In genomic region chrX:12791253-12792228, GRCh38 we compare ENCODE assay signal across 1 cellular context.
TF ChIP-seq lines count a peak whose summit lies in the region.

Gene PRPS2 (plus strand): TSS chrX:12791412. CDS start chrX:12791498, 86 bp downstream.

TF ChIP-seq in HepG2, 621 proteins besides CTCF, POLR2A, EP300 and RAD21 (continued from another document and continues in another):
- TF ChIP-seq FOXP4 (CRISPR knock-in tag; IDR thresholded peaks at IDR 0.05) (no peak), ZNF275 (CRISPR knock-in tag; IDR thresholded peaks at IDR 0.05; ENCODE audit: borderline replicate concordance) (peak; percentile 55; the same call in 1 of the 2 replicates), HOXA7 (CRISPR knock-in tag; IDR thresholded peaks at IDR 0.05) (no peak), ZMYM4 (CRISPR knock-in tag; IDR thresholded peaks at IDR 0.05) (peak; percentile 33; the same call in 1 of the 2 replicates), ZSCAN29 (CRISPR knock-in tag; conservative IDR thresholded peaks at IDR 0.05) (no peak), MXD1 (CRISPR knock-in tag; IDR thresholded peaks at IDR 0.05) (no peak), BCL6 (CRISPR knock-in tag; IDR thresholded peaks at IDR 0.05) (no peak), CSRNP1 (CRISPR knock-in tag; IDR thresholded peaks at IDR 0.05) (no peak), ZSCAN22 (CRISPR knock-in tag; IDR thresholded peaks at IDR 0.05) (no peak), ZNF644 (CRISPR knock-in tag; IDR thresholded peaks at IDR 0.05; ENCODE audit: low read depth) (no peak), HBP1 (CRISPR knock-in tag; IDR thresholded peaks at IDR 0.05; ENCODE audit: low read depth) (no peak), POLR2AphosphoS5 (IDR thresholded peaks at IDR 0.05; ENCODE audit: low read depth, low read length) (peak; percentile 59), PHF8 (CRISPR knock-in tag; IDR thresholded peaks at IDR 0.05) (peak; percentile 70), NFKBIZ (CRISPR knock-in tag; IDR thresholded peaks at IDR 0.05) (no peak), MAFG (CRISPR knock-in tag; IDR thresholded peaks at IDR 0.05) (no peak), ATF7-NPFF (CRISPR knock-in tag; IDR thresholded peaks at IDR 0.05; ENCODE audit: low read depth) (0 out of 2 replicates have a peak, but pooled peaks have one; percentile 41), KDM5B (CRISPR knock-in tag; IDR thresholded peaks at IDR 0.05; ENCODE audit: borderline replicate concordance) (0 out of 2 replicates have a peak, but pooled peaks have one; percentile 31), SAFB2 (CRISPR knock-in tag; IDR thresholded peaks at IDR 0.05; ENCODE audit: borderline replicate concordance, low read depth) (no peak), ZNF3 (CRISPR knock-in tag; IDR thresholded peaks at IDR 0.05) (no peak), TMF1 (CRISPR knock-in tag; IDR thresholded peaks at IDR 0.05; ENCODE audit: low read depth) (no peak), HNRNPLL (IDR thresholded peaks at IDR 0.05; ENCODE audit: low read depth, low read length, poor library complexity, severe bottlenecking) (peak; percentile 46), ZNF263 (CRISPR knock-in tag; IDR thresholded peaks at IDR 0.05) (peak; percentile 74), ARNT2 (CRISPR knock-in tag; IDR thresholded peaks at IDR 0.05; ENCODE audit: low read depth) (peak; percentile 34; the same call in 1 of the 2 replicates), NR3C1 (CRISPR knock-in tag; IDR thresholded peaks at IDR 0.05) (no peak), TCF7 (IDR thresholded peaks at IDR 0.05; ENCODE audit: low read depth) (no peak), ZNF512 (CRISPR knock-in tag; IDR thresholded peaks at IDR 0.05) (no peak), DNMT1 (CRISPR knock-in tag; IDR thresholded peaks at IDR 0.05) (no peak), POLR2G (IDR thresholded peaks at IDR 0.05; ENCODE audit: low read depth, low read length) (peak; percentile 59), NFKB2 (CRISPR knock-in tag; IDR thresholded peaks at IDR 0.05; ENCODE audit: borderline replicate concordance) (0 out of 2 replicates have a peak, but pooled peaks have one; percentile 34), TEAD3 (CRISPR knock-in tag; optimal IDR thresholded peaks at IDR 0.05; ENCODE audit: borderline replicate concordance) (no peak), ZC3H4 (CRISPR knock-in tag; IDR thresholded peaks at IDR 0.05; ENCODE audit: borderline replicate concordance) (no peak), ZBTB20 (CRISPR knock-in tag; IDR thresholded peaks at IDR 0.05; ENCODE audit: borderline replicate concordance, low read depth) (no peak), PRDM15 (CRISPR knock-in tag; IDR thresholded peaks at IDR 0.05) (no peak), EZH2 (conservative IDR thresholded peaks at IDR 0.05; ENCODE audit: low read depth, low read length) (no peak), JDP2 (CRISPR knock-in tag; IDR thresholded peaks at IDR 0.05; ENCODE audit: borderline replicate concordance) (no peak), ZNF501 (CRISPR knock-in tag; IDR thresholded peaks at IDR 0.05) (no peak), NFIB (CRISPR knock-in tag; IDR thresholded peaks at IDR 0.05; ENCODE audit: borderline replicate concordance) (no peak), YEATS4 (CRISPR knock-in tag; IDR thresholded peaks at IDR 0.05; ENCODE audit: borderline replicate concordance) (peak; percentile 59; the same call in 1 of the 2 replicates), MTF1 (CRISPR knock-in tag; IDR thresholded peaks at IDR 0.05) (no peak), ZNF800 (CRISPR knock-in tag; IDR thresholded peaks at IDR 0.05) (peak; percentile 61)
- TF ChIP-seq, protein P1, sequence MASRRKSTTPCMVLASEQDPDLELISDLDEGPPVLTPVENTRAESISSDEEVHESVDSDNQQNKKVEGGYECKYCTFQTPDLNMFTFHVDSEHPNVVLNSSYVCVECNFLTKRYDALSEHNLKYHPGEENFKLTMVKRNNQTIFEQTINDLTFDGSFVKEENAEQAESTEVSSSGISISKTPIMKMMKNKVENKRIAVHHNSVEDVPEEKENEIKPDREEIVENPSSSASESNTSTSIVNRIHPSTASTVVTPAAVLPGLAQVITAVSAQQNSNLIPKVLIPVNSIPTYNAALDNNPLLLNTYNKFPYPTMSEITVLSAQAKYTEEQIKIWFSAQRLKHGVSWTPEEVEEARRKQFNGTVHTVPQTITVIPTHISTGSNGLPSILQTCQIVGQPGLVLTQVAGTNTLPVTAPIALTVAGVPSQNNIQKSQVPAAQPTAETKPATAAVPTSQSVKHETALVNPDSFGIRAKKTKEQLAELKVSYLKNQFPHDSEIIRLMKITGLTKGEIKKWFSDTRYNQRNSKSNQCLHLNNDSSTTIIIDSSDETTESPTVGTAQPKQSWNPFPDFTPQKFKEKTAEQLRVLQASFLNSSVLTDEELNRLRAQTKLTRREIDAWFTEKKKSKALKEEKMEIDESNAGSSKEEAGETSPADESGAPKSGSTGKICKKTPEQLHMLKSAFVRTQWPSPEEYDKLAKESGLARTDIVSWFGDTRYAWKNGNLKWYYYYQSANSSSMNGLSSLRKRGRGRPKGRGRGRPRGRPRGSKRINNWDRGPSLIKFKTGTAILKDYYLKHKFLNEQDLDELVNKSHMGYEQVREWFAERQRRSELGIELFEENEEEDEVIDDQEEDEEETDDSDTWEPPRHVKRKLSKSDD (CRISPR knock-in tag; IDR thresholded peaks at IDR 0.05; ENCODE audit: low read depth): no peak
- TF ChIP-seq, protein P2, sequence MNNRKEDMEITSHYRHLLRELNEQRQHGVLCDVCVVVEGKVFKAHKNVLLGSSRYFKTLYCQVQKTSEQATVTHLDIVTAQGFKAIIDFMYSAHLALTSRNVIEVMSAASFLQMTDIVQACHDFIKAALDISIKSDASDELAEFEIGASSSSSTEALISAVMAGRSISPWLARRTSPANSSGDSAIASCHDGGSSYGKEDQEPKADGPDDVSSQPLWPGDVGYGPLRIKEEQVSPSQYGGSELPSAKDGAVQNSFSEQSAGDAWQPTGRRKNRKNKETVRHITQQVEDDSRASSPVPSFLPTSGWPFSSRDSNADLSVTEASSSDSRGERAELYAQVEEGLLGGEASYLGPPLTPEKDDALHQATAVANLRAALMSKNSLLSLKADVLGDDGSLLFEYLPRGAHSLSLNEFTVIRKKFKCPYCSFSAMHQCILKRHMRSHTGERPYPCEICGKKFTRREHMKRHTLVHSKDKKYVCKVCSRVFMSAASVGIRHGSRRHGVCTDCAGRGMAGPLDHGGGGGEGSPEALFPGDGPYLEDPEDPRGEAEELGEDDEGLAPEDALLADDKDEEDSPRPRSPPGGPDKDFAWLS (CRISPR knock-in tag; IDR thresholded peaks at IDR 0.05; ENCODE audit: borderline replicate concordance): no peak
- TF ChIP-seq, protein P3, sequence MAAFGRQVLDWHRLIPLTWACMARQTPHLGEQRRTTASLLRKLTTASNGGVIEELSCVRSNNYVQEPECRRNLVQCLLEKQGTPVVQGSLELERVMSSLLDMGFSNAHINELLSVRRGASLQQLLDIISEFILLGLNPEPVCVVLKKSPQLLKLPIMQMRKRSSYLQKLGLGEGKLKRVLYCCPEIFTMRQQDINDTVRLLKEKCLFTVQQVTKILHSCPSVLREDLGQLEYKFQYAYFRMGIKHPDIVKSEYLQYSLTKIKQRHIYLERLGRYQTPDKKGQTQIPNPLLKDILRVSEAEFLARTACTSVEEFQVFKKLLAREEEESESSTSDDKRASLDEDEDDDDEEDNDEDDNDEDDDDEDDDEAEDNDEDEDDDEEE (CRISPR knock-in tag; IDR thresholded peaks at IDR 0.05): no peak
